Comparison of ENCODE assay signal across 13 cellular contexts in genomic region chr9:86903461-86904010, GRCh38. TPM values are rescaled to one million over a fixed set of nuclear protein-coding genes. Genes with fewer than 3 reads are reported as not detected.
DNase-seq lines count a peak whose midpoint lies in the region; ATAC-seq, FAIRE-seq and TF ChIP-seq lines count a peak whose summit lies in the region.
"Had no signal": no experiment of that assay in that cellular context is flagged by ENCODE, and none has a peak within 500 bp of the region (broad histone marks: within the 10 kb centered on the region; RNA-seq: fewer than 3 reads in every experiment).

No MANE protein-coding gene starts in this region.

- 81% methylated on average over 7 of the region's 7 CpGs for WGBS in SK-N-SH (ENCODE audit: low lambda C conversion rate)
- WGBS in HepG2 (ENCODE audit: low lambda C conversion rate), result 2% methylated on average over 7 of the region's 7 CpGs

- no TSS peak for BruUV-seq in HepG2 (replicated peaks; lab: Mats Ljungman, UMichigan)

- H2AFZ ChIP-seq in GM23338, result peak overlapping the region; percentile 98
- H2AFZ ChIP-seq in SK-N-SH (ENCODE audit: low read depth), result no peak overlapping the region
- no peak overlapping the region for H2AFZ ChIP-seq in HepG2 (ENCODE audit: low read length)

- in situ Hi-C loops in HepG2 (cut with HindIII; ENCODE audit: extremely low pct_ligation_motif_present, low pct_unique_long_range_greater_than_20kb), result no loop called here

- H4K20me1 ChIP-seq in GM23338 (replicated peaks; ENCODE audit: insufficient read depth), result no peaks in the 10 kb centered on the region
- no peaks in the 10 kb centered on the region for H4K20me1 ChIP-seq in SK-N-SH (ENCODE audit: insufficient read depth)
- no peaks in the 10 kb centered on the region for H4K20me1 ChIP-seq in HepG2 (ENCODE audit: insufficient read depth, low read length)

- H3K9me2 ChIP-seq in GM23338 (ENCODE audit: insufficient read depth) (no peaks in the 10 kb centered on the region), SK-N-SH (no peaks in the 10 kb centered on the region)

- H3K27ac Mint-ChIP-seq in GM23338, result no peak overlapping the region
- H3K27ac Mint-ChIP-seq in chondrocyte (ENCODE audit: unreplicated experiment), result no peak overlapping the region

- no peaks in the 10 kb centered on the region for H3K9me3 ChIP-seq in SK-N-SH
- no peaks in the 10 kb centered on the region for H3K9me3 ChIP-seq in HepG2 (ENCODE audit: low read length)
- H3K9me3 ChIP-seq: BE2C had no signal

- peak overlapping the region; percentile 86 for H3K4me2 ChIP-seq in GM23338
- H3K4me2 ChIP-seq in SK-N-SH, result no peak overlapping the region
- H3K4me2 ChIP-seq in HepG2 (ENCODE audit: low read depth, low read length), result no peak overlapping the region

- TF ChIP-seq CTCF in GM23338 (conservative IDR thresholded peaks at IDR 0.05; ENCODE audit: low read depth in 2 of 2), result no peak
- TF ChIP-seq CTCF in chondrocyte (IDR thresholded peaks at IDR 0.05), result no peak
- no peak for TF ChIP-seq CTCF in SK-N-SH (IDR thresholded peaks at IDR 0.05)
- TF ChIP-seq CTCF in HepG2 (CRISPR knock-in tag; IDR thresholded peaks at IDR 0.05), result no peak

- H3K4me1 Mint-ChIP-seq in GM23338, result peaks cover 35% of the 10 kb centered on the region
- peaks cover 34% of the 10 kb centered on the region for H3K4me1 Mint-ChIP-seq in chondrocyte (ENCODE audit: low read depth)

- H3K4me3 Mint-ChIP-seq in GM23338 (peak overlapping the region; percentile 89), chondrocyte (ENCODE audit: unreplicated experiment) (peak overlapping the region; percentile 63)

- no peaks in the 10 kb centered on the region; the same call in 1 of the 3 replicates for H3K9me3 Mint-ChIP-seq in GM23338
- H3K9me3 Mint-ChIP-seq in chondrocyte (ENCODE audit: low read depth), result peaks cover 4% of the 10 kb centered on the region

- H3K27ac ChIP-seq in GM23338 (ENCODE audit: low read depth) (no peak overlapping the region), SK-N-SH (ENCODE audit: low read depth in 2 of 2, low read length in 1 of 2) (no peak overlapping the region), HepG2 (ENCODE audit: extremely low read length, insufficient read depth, low read length) (no peak overlapping the region)

- H3K79me2 ChIP-seq in GM23338 (replicated peaks; ENCODE audit: insufficient read depth) (no peaks in the 10 kb centered on the region), SK-N-SH (ENCODE audit: insufficient read depth) (no peaks in the 10 kb centered on the region), HepG2 (ENCODE audit: insufficient read depth, low read length) (no peaks in the 10 kb centered on the region)

- intact Hi-C loops in HepG2 (cut with micrococcal nuclease; ENCODE audit: unreplicated experiment), result no loop called here

- no peak for TF ChIP-seq RAD21 in SK-N-SH (IDR thresholded peaks at IDR 0.05; ENCODE audit: low read length)
- TF ChIP-seq RAD21 in HepG2 (CRISPR knock-in tag; IDR thresholded peaks at IDR 0.05), result no peak

- H3F3A ChIP-seq in GM23338 (replicated peaks; ENCODE audit: low read depth), result no peaks in the 10 kb centered on the region
- H3F3A ChIP-seq in SK-N-SH (replicated peaks; ENCODE audit: insufficient read depth), result no peaks in the 10 kb centered on the region

- H3K9ac ChIP-seq in SK-N-SH (no peak overlapping the region), HepG2 (ENCODE audit: insufficient read depth, low read depth, low read length) (no peak overlapping the region)

- ATAC-seq in GM23338 (peak; percentile 77), HepG2 (no peak)

- no peaks in the 10 kb centered on the region for H3K36me3 ChIP-seq in GM23338 (ENCODE audit: insufficient read depth)
- no peaks in the 10 kb centered on the region for H3K36me3 ChIP-seq in SK-N-SH (replicated peaks in 1 of 2; ENCODE audit: control insufficient read depth in 1 of 2, insufficient read depth in 2 of 2, low read length in 1 of 2)
- no peaks in the 10 kb centered on the region for H3K36me3 ChIP-seq in HepG2 (replicated peaks in 1 of 2; ENCODE audit: control insufficient read depth in 1 of 2, insufficient read depth in 2 of 2, low read length in 2 of 2)
- H3K36me3 ChIP-seq: BE2C had no signal

- DNase-seq in GM23338 (ENCODE audit: low spot score) (peak; percentile 53), chondrocyte (ENCODE audit: low spot score) (no peak), iPS-NIHi7 (ENCODE audit: extremely low spot score) (peak; percentile 39), retina (peak; percentile 68), DMS53 treated with DMSO at 0.1 percent for 48 hours (lab: John Stamatoyannopoulos, UW; ENCODE audit: unreplicated experiment) (no peak), SK-N-SH (no peak), HepG2 (ENCODE audit: low spot score) (no peak), T1000 (lab: John Stamatoyannopoulos, UW) (no peak)
- DNase-seq: BE2C; DMS53; effector CD8-positive, alpha-beta T cell; GOT3 had no signal

- CTCF ChIA-PET in SK-N-SH (lab: Yijun Ruan, JAX), result interaction anchor here (1.3 kb wide), 1 partner anchor 178 kb away, joined by 3 read pairs; no protein-coding TSS in a partner anchor
- CTCF ChIA-PET in HepG2 (lab: Yijun Ruan, JAX; ENCODE audit: low intra/inter-chr PET ratio, low total read pairs), result no interaction called here

- no peak for FAIRE-seq in HepG2 (lab: Jason Lieb, UNC)
- FAIRE-seq: RCC 7860 had no signal

- H3K36me3 Mint-ChIP-seq in GM23338 (ENCODE audit: low read depth) (no peaks in the 10 kb centered on the region), chondrocyte (ENCODE audit: low read depth) (no peaks in the 10 kb centered on the region)

- H3K27me3 Mint-ChIP-seq in GM23338 (ENCODE audit: insufficient read depth, low read depth, poor library complexity) (peaks cover 20% of the 10 kb centered on the region), chondrocyte (ENCODE audit: low read depth) (no peaks in the 10 kb centered on the region)

- H3K27me3 ChIP-seq in GM23338 (ENCODE audit: insufficient read depth), result peaks cover 38% of the 10 kb centered on the region
- H3K27me3 ChIP-seq in SK-N-SH (ENCODE audit: insufficient read depth), result no peaks in the 10 kb centered on the region
- H3K27me3 ChIP-seq in HepG2 (ENCODE audit: control insufficient read depth in 1 of 2, insufficient read depth in 2 of 2, low read length in 2 of 2), result peaks cover 1 to 16% of the 10 kb centered on the region in 2 experiments; a peak in 2 of 5 replicates
- H3K27me3 ChIP-seq: BE2C had no signal

- POLR2A ChIA-PET in SK-N-SH (lab: Yijun Ruan, JAX) (no interaction called here), HepG2 (lab: Yijun Ruan, JAX) (no interaction called here)

- H3K4me3 ChIP-seq in GM23338 (peak overlapping the region; percentile 75), SK-N-SH (ENCODE audit: low read depth in 2 of 2, low read length in 1 of 2) (no peak overlapping the region), HepG2 (replicated peaks in 1 of 3; ENCODE audit: insufficient read depth in 1 of 3, low read depth in 2 of 3, low read length in 3 of 3) (no peak overlapping the region)

- H3K4me1 ChIP-seq in GM23338 (ENCODE audit: insufficient read depth), result peaks cover 16% of the 10 kb centered on the region
- H3K4me1 ChIP-seq in SK-N-SH (ENCODE audit: control insufficient read depth in 1 of 2, insufficient read depth in 2 of 2, low read depth in 1 of 2, low read length in 1 of 2), result peaks cover 0 to 9% of the 10 kb centered on the region in 2 experiments; a peak in 1 of 4 replicates
- H3K4me1 ChIP-seq in HepG2 (ENCODE audit: insufficient read depth, low read length), result no peaks in the 10 kb centered on the region
- H3K4me1 ChIP-seq: BE2C had no signal

- no peak for TF ChIP-seq EP300 in SK-N-SH (IDR thresholded peaks at IDR 0.05; ENCODE audit: borderline replicate concordance in 1 of 2, low read depth in 1 of 2, low read length in 1 of 2)
- no peak for TF ChIP-seq EP300 in HepG2 (IDR thresholded peaks at IDR 0.05; ENCODE audit: low read depth in 2 of 2, low read length in 2 of 2)
- TF ChIP-seq EP300 in HepG2 (CRISPR knock-in tag; IDR thresholded peaks at IDR 0.05; ENCODE audit: borderline replicate concordance), result no peak

- no peak for TF ChIP-seq POLR2A in HepG2 (IDR thresholded peaks at IDR 0.05; ENCODE audit: insufficient read depth in 1 of 2, low read depth in 2 of 2, low read length in 2 of 2)

TF ChIP-seq in GM23338, 12 proteins besides CTCF, POLR2A, EP300 and RAD21 (continues in another document):
- no peak for TF ChIP-seq CREB1 (CRISPR knock-in tag; IDR thresholded peaks at IDR 0.05; ENCODE audit: low read depth)

TF ChIP-seq in SK-N-SH, 30 proteins besides CTCF, POLR2A, EP300 and RAD21 (continues in another document):
- TF ChIP-seq JUND (IDR thresholded peaks at IDR 0.05), result no peak

TF ChIP-seq in HepG2, 621 proteins besides CTCF, POLR2A, EP300 and RAD21 (continues in another document):
- TF ChIP-seq HDAC6 (IDR thresholded peaks at IDR 0.05; ENCODE audit: low read depth, low read length) (no peak), NFE2 (CRISPR knock-in tag; IDR thresholded peaks at IDR 0.05) (no peak)

RNA-seq across cellular contexts. Expression of gene GAS1, which starts 43.8 kb away (rescaled TPM):
- 6.1 and 7.7 TPM in 2 replicates for total RNA-seq in GM23338 (2014; rRNA removed; shearing (Covaris generic))
- polyA plus RNA-seq in GM23338 (2016; fragmentation: Nextera tagmentation; extraction: Ambion mirVana) (1.4 and 1.8 TPM in 2 replicates), SK-N-SH (2012; rRNA removed) (37.8 and 38.9 TPM in 2 replicates), HepG2 (2011; rRNA removed) (not detected in 2 replicates)
- total RNA-seq in chondrocyte (56.5 to 70.3 TPM (median 70.0 TPM) in 3 replicates), HepG2 (2016; rRNA removed; fragmentation: Illumina TruSeq; extraction: Trizol) (not detected in 2 replicates)
- polyA plus RNA-seq in SK-N-SH (2012; cell fraction: cytosol; rRNA removed), result 31.7 and 34.2 TPM in 2 replicates
- polyA plus RNA-seq in SK-N-SH (2012; cell fraction: nucleus; rRNA removed), result 34.5 and 40.1 TPM in 2 replicates
- not detected in 2 replicates for total RNA-seq in HepG2 (2016; cell fraction: cytosol; rRNA removed; fragmentation: Illumina TruSeq; extraction: Trizol; ENCODE audit: low read depth)
- total RNA-seq in HepG2 (2016; cell fraction: insoluble cytoplasmic fraction; rRNA removed; fragmentation: Illumina TruSeq; extraction: Trizol), result not detected in 2 replicates
- total RNA-seq in HepG2 (2016; cell fraction: membrane; rRNA removed; fragmentation: Illumina TruSeq; extraction: Trizol), result not detected in 2 replicates
- total RNA-seq in HepG2 (2016; cell fraction: nucleus; rRNA removed; fragmentation: Illumina TruSeq; extraction: Trizol), result not detected in 2 replicates
- not detected in 2 replicates for polyA plus RNA-seq in HepG2 (2011; cell fraction: cytosol; rRNA removed)
- not detected in 2 replicates for polyA plus RNA-seq in HepG2 (2011; cell fraction: nucleus; rRNA removed)
- polyA plus RNA-seq in HepG2 (2012), result not detected in 2 replicates
- polyA plus RNA-seq in HepG2 (2016; cell fraction: cytosol; fragmentation: Illumina TruSeq; extraction: Trizol; ENCODE audit: low read depth), result not detected in 2 replicates
- not detected in 2 replicates for polyA plus RNA-seq in HepG2 (2016; cell fraction: insoluble cytoplasmic fraction; fragmentation: Illumina TruSeq; extraction: Trizol; ENCODE audit: low read depth)
- polyA plus RNA-seq in HepG2 (2016; cell fraction: membrane; fragmentation: Illumina TruSeq; extraction: Trizol; ENCODE audit: low read depth), result not detected in 2 replicates
- polyA plus RNA-seq in HepG2 (2016; cell fraction: nucleus; fragmentation: Illumina TruSeq; extraction: Trizol; ENCODE audit: insufficient read depth, low read depth), result not detected in 2 replicates
- 28.1 TPM in 1 of 2 replicates, not detected in the other for polyA minus RNA-seq in HepG2 (2011; rRNA and poly(A)+ RNA removed; ENCODE audit: low replicate concordance)
- 0.30 and 0.88 TPM in 2 replicates for polyA minus RNA-seq in HepG2 (2011; cell fraction: cytosol; rRNA and poly(A)+ RNA removed)
- polyA minus RNA-seq in HepG2 (2011; cell fraction: nucleus; rRNA and poly(A)+ RNA removed), result 0.13 TPM in 1 of 2 replicates, not detected in the other

Comparison
In these comparisons a context has a peak if more than half of its experiments do, and no peak if none do; other contexts are left out.
1. DNase-seq: peak in GM23338 (single experiment), iPS-NIHi7 (single experiment) and retina (single experiment); none in chondrocyte (single experiment), DMS53 treated with DMSO at 0.1 percent for 48 hours (single experiment), SK-N-SH (single experiment), HepG2 (single experiment) and T1000 (single experiment).